In genomic region chr4:189049682-189050081, GRCh38 we compare ENCODE assay signal across 17 cellular contexts.
"Had no signal": no experiment of that assay in that cellular context is flagged by ENCODE, and none has a peak within 500 bp of the region (broad histone marks: within the 10 kb centered on the region; RNA-seq: fewer than 3 reads in every experiment).

No MANE protein-coding gene starts in this region.

- H3K4me1 ChIP-seq: left ventricle myocardium inferior, tibial nerve had no signal

- ATAC-seq: activated CD8-positive, alpha-beta memory T cell treated with anti-CD3 and anti-CD28 coated beads, Interleukin-2, amount 10 ng/mL, durations not matched to agents 7 days and 5 days; psoas muscle; right cardiac atrium had no signal

- H3K27ac ChIP-seq: cardiac muscle cell, epithelial cell of prostate, left ventricle myocardium inferior, ovary, psoas muscle, tibial nerve had no signal

- H3K9me3 ChIP-seq: left ventricle myocardium inferior, ovary, psoas muscle, tibial nerve had no signal

- H3K27me3 ChIP-seq: cardiac muscle cell, ovary, tibial nerve had no signal

- H3K36me3 ChIP-seq: cardiac muscle cell, left ventricle myocardium inferior, ovary, tibial nerve had no signal

- H3K4me3 ChIP-seq: cardiac muscle cell, left ventricle myocardium inferior, ovary, tibial nerve had no signal

- DNase-seq: activated CD4-positive, alpha-beta memory T cell treated with anti-CD3 and anti-CD28 coated beads, Interleukin-2, amount 10 ng/mL, durations not matched to agents 7 days and 5 days; activated CD4-positive, alpha-beta T cell treated with anti-CD3 and anti-CD28 coated beads for 48 hours; activated CD4-positive, CD25-positive, alpha-beta regulatory T cell; activated CD8-positive, alpha-beta memory T cell treated with anti-CD3 and anti-CD28 coated beads, Interleukin-2, amount 10 ng/mL, durations not matched to agents 7 days and 5 days; activated naive CD8-positive, alpha-beta T cell treated with anti-CD3 and anti-CD28 coated beads for 36 hours; amygdala; foreskin fibroblast; kidney glomerular epithelial cell; left ventricle myocardium inferior; mammary epithelial cell; ovary; psoas muscle; right cardiac atrium; stimulated activated CD4-positive, alpha-beta T cell treated with anti-CD3 and anti-CD28 coated beads, Interleukin-2, amount 100 ng/mL, for 24 hours had no signal
